In the genomic region with DNA sequence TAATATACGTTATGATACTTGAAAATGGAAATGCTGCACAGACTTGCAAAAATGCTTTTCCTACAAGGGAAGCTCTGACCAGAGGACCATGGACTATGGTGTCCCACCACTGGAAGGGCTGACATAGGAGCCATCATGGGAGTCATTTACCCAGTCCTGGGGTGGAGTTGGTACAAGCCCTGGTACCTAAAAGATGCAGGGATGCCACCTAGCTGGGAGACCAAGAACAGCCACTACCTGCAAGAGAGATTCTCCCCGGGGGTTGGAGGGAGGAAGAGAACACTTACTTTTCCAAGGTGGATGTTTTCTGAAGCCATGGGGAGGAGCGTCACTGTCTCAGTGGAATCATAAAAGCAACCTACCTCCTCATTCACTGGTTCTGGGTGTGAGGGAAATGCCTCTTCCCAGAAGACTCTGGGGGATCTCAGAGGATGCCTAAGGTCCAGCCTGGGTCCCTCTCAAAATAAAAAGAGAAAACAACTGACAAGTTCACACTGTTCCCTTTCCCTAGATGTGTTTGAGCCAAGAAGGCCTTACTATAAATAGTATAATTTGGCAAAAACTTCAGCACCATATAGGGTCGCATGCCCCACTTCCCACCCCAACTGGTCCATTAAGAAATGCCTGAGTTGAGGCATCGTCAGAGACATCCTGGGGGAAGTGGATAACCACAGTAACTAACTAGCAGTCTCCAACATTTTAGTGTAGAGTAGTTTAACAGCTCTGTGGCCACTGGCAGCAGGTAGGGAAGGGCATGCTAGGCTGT, we compare ENCODE assay signal across 9 cellular contexts. TPM values are rescaled to one million over a fixed set of nuclear protein-coding genes. Genes with fewer than 3 reads are reported as not detected.
DNase-seq lines count a peak whose midpoint lies in the region; ATAC-seq and TF ChIP-seq lines count a peak whose summit lies in the region.
"Had no signal": no experiment of that assay in that cellular context is flagged by ENCODE, and none has a peak within 500 bp of the region (broad histone marks: within the 10 kb centered on the region; RNA-seq: fewer than 3 reads in every experiment).

No MANE protein-coding gene starts in this region.

- no peak for DNase-seq in HFFc6
- no peak for DNase-seq in astrocyte of the spinal cord (ENCODE audit: low read depth, low spot score)
- DNase-seq in left colon = no peak
- DNase-seq in NCI-H128 (lab: John Stamatoyannopoulos, UW; ENCODE audit: unreplicated experiment) = no peak
- DNase-seq in DMS79 treated with DMSO at 0.1 percent for 48 hours (lab: John Stamatoyannopoulos, UW) = no peak
- DNase-seq in AG08396 (ENCODE audit: low spot score) = no peak
- DNase-seq: NCI-H2029 treated with DMSO at 0.1 percent for 48 hours had no signal

- no peaks in the 10 kb centered on the region for H3F3A ChIP-seq in DOHH2 (ENCODE audit: control insufficient read depth, insufficient read depth)

- no peaks in the 10 kb centered on the region for H3K9me2 ChIP-seq in DOHH2 (replicated peaks; ENCODE audit: control insufficient read depth, low read length)

- H3K27me3 Mint-ChIP-seq in HFFc6 (ENCODE audit: insufficient read depth) = peaks cover 22% of the 10 kb centered on the region

- intact Hi-C loops in left colon (cut with DNase I, micrococcal nuclease) = no loop called here

- in situ Hi-C loops in astrocyte of the spinal cord (cut with HindIII; ENCODE audit: low sequenced_read_pairs) = no loop called here

- H3K36me3 ChIP-seq in DOHH2 (ENCODE audit: control insufficient read depth, low read length) = no peaks in the 10 kb centered on the region

- peak; percentile 39 for ATAC-seq in left colon
- ATAC-seq in HG02870 (IDR thresholded peaks at IDR 0.05; ENCODE audit: unreplicated experiment) = no peak

- H3K27me3 ChIP-seq in DOHH2 (ENCODE audit: control insufficient read depth, low read length) = peaks cover 35% of the 10 kb centered on the region

- no peaks in the 10 kb centered on the region for H3K9me3 Mint-ChIP-seq in HFFc6

- H3K4me3 ChIP-seq in DOHH2 (ENCODE audit: low read length) = no peak overlapping the region
- H3K4me3 ChIP-seq in astrocyte of the spinal cord (ENCODE audit: low read depth, low read length) = no peak overlapping the region

- H3K36me3 Mint-ChIP-seq in HFFc6 (ENCODE audit: low read depth) = no peaks in the 10 kb centered on the region

- H3K9me3 ChIP-seq in DOHH2 (ENCODE audit: control insufficient read depth, insufficient read depth, low read length) = no peaks in the 10 kb centered on the region

- no peak overlapping the region for H3K27ac ChIP-seq in DOHH2 (ENCODE audit: low read depth, low read length)

- no peak overlapping the region for H3K27ac Mint-ChIP-seq in HFFc6

- no peak overlapping the region for H3K4me3 Mint-ChIP-seq in HFFc6

- no peaks in the 10 kb centered on the region for H3K4me1 Mint-ChIP-seq in HFFc6 (ENCODE audit: low read depth)

- H3K79me2 ChIP-seq in DOHH2 (ENCODE audit: control insufficient read depth, low read length) = no peaks in the 10 kb centered on the region

- TF ChIP-seq CTCF in DOHH2 (IDR thresholded peaks at IDR 0.05; ENCODE audit: low read depth, low read length, poor library complexity, severe bottlenecking) = peak; percentile 47
- peak; percentile 43; the same call in 1 of the 2 replicates for TF ChIP-seq CTCF in HFFc6 (IDR thresholded peaks at IDR 0.05)
- TF ChIP-seq CTCF in astrocyte of the spinal cord (IDR thresholded peaks at IDR 0.05; ENCODE audit: low read depth, low read length) = peak; percentile 16

- H3K4me1 ChIP-seq in DOHH2 (ENCODE audit: control insufficient read depth, low read length) = no peaks in the 10 kb centered on the region

- H3K4me2 ChIP-seq in DOHH2 (ENCODE audit: low read length) = no peak overlapping the region

- H4K20me1 ChIP-seq in DOHH2 (ENCODE audit: control insufficient read depth, insufficient read depth, low read depth, low read length) = no peaks in the 10 kb centered on the region

RNA-seq across cellular contexts. Expression of gene REEP1, which starts 39.9 kb away (rescaled TPM):
- total RNA-seq in HFFc6 (2021; fragmentation: NEBNext Ultra II Directional; extraction: Animal tissue kit (Norgen Biotek cat#: 25700)) = under 1 TPM; 0.07 to 0.23 (median 0.15) TPM
- 1 to 10 TPM; 4.2 to 7.1 TPM for total RNA-seq in left colon

Comparison
In these comparisons a context has a peak if more than half of its experiments do, and no peak if none do; other contexts are left out.
1. RNA of gene REEP1, which starts 39.9 kb away (total RNA-seq): 4.2 to 7.1 TPM in left colon; 0.07 to 0.23 TPM in HFFc6; every median in the first group is over 4 times any median in the second.
2. Peak in every context shown above with its lines, with median percentiles within 50 percentile points of each other: CTCF ChIP-seq.